ENCODE assay signal across 8 cellular contexts in the genomic region with DNA sequence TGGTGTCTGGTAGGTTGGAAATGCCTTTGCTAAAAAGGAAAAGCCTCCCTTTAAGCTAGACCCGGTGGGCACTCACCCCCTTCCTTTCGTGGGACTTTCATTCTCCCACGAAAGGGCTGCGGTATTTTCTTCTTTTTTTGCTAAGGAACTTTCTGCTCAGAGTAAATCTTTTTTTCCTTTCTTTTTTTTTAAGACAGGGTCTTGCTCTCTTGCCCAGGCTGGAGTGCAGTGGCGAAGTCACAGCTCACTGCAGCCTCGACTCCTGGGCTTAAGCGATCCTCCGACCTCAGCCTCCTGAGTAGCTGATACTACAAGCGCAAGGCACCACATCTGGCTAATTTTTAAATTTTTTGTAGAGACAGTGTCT. TPM values are rescaled to one million over a fixed set of nuclear protein-coding genes. Genes with fewer than 3 reads are reported as not detected.
DNase-seq lines count a peak whose midpoint lies in the region; ATAC-seq and TF ChIP-seq lines count a peak whose summit lies in the region.

No MANE protein-coding gene starts in this region.

- no peak overlapping the region for H3K27ac Mint-ChIP-seq in nephron progenitor cell

- H3K9ac ChIP-seq in HUES64 (ENCODE audit: low read depth, low read length) = no peak overlapping the region
- no peak overlapping the region for H3K9ac ChIP-seq in colonic mucosa (ENCODE audit: low read depth in 2 of 2, low read length in 2 of 2)

- no peak for ATAC-seq in GM21381 (IDR thresholded peaks at IDR 0.05; ENCODE audit: unreplicated experiment)

- POLR2A ChIA-PET in AG04449 (lab: Yijun Ruan, JAX) = interaction anchor here (0.7 to 2.0 kb wide), 5 partner anchors 25 to 179 kb away, joined by 3 to 10 read pairs (median 5); no protein-coding TSS in a partner anchor

- CTCF ChIA-PET in AG04449 (lab: Yijun Ruan, JAX) = interaction anchor here (0.6 to 11.8 kb wide), 35 partner anchors 11 to 400 kb away, joined by 3 to 191 read pairs (median 7); a partner anchor contains a TSS

- 0 out of 2 replicates have a peak, but pooled peaks cover 5% of the 10 kb centered on the region for H3K4me1 ChIP-seq in HUES64 (ENCODE audit: insufficient read depth, low read length)
- H3K4me1 ChIP-seq in colonic mucosa = no peaks in the 10 kb centered on the region

- no peak for TF ChIP-seq CTCF in AG04449 (IDR thresholded peaks at IDR 0.05; ENCODE audit: insufficient read depth, low read length, missing control alignments)
- TF ChIP-seq CTCF in colonic mucosa (IDR thresholded peaks at IDR 0.05) = no peak
- TF ChIP-seq CTCF in nephron progenitor cell (IDR thresholded peaks at IDR 0.05) = no peak

- no peaks in the 10 kb centered on the region for H3K9me3 Mint-ChIP-seq in nephron progenitor cell

- peaks cover under 1% of the 10 kb centered on the region for H3K36me3 Mint-ChIP-seq in nephron progenitor cell (ENCODE audit: low read depth)

- H3K27me3 ChIP-seq in HUES64 (ENCODE audit: insufficient read depth, low read length) (peaks cover 6% of the 10 kb centered on the region), colonic mucosa (no peaks in the 10 kb centered on the region)

- no peaks in the 10 kb centered on the region for H3K9me3 ChIP-seq in HUES64 (ENCODE audit: insufficient read depth, low read depth, low read length)
- H3K9me3 ChIP-seq in colonic mucosa = no peaks in the 10 kb centered on the region

- H3K36me3 ChIP-seq in HUES64 (ENCODE audit: insufficient read depth, low read length) = no peaks in the 10 kb centered on the region; the same call in 1 of the 2 replicates
- H3K36me3 ChIP-seq in colonic mucosa = no peaks in the 10 kb centered on the region

- H3K27ac ChIP-seq in HUES64 (ENCODE audit: low read depth, low read length) = no peak overlapping the region
- H3K27ac ChIP-seq in colonic mucosa = peak overlapping the region; percentile 73

- H3K4me3 ChIP-seq in AG04449 (ENCODE audit: low read depth, low read length) = peak overlapping the region; percentile 55
- H3K4me3 ChIP-seq in HUES64 (ENCODE audit: low read length) = peak overlapping the region; percentile 62; the same call in 1 of the 2 replicates
- peak overlapping the region; percentile 46 for H3K4me3 ChIP-seq in colonic mucosa

- H3K4me1 Mint-ChIP-seq in nephron progenitor cell = peaks cover 33% of the 10 kb centered on the region

- H3K4me3 Mint-ChIP-seq in nephron progenitor cell = peak overlapping the region; percentile 82

- 68% methylated on average over 9 of the region's 9 CpGs for WGBS in HUES64

- intact Hi-C loops in colonic mucosa (cut with DNase I) = loop anchor here (5.0 kb wide), 2 partner anchors 33 to 63 kb away; a partner anchor contains a TSS

- DNase-seq in AG04449 (ENCODE audit: low read depth, low spot score) = no peak
- DNase-seq in colonic mucosa = no peak
- no peak for DNase-seq in nephron progenitor cell
- no peak for DNase-seq in NCI-H69 (lab: John Stamatoyannopoulos, UW)
- no peak for DNase-seq in NCI-H510A (lab: John Stamatoyannopoulos, UW)
- DNase-seq in NCI-H2171 treated with DMSO at 0.1 percent for 48 hours (lab: John Stamatoyannopoulos, UW) = no peak

- peaks cover 17% of the 10 kb centered on the region for H3K27me3 Mint-ChIP-seq in nephron progenitor cell (ENCODE audit: low read depth, poor library complexity)

RNA-seq across cellular contexts. Expression of a gene that starts 4.0 kb away (rescaled TPM):
- polyA plus RNA-seq in HUES64 (2013, experiment 1 of 2) = not detected
- polyA plus RNA-seq in HUES64 (2013, experiment 2 of 2) = not detected
- 1 to 10 TPM in 1 of 2 donors, under 1 TPM in 1; 0.40 to 1.0 TPM for total RNA-seq in colonic mucosa

RNA-seq across cellular contexts. Expression of a gene that starts 11.1 kb away (rescaled TPM):
- 13.1 TPM for polyA plus RNA-seq in HUES64 (2013, experiment 1 of 2)
- polyA plus RNA-seq in HUES64 (2013, experiment 2 of 2) = 11.8 TPM
- 10 to 100 TPM; 24.4 to 27.7 TPM for total RNA-seq in colonic mucosa

RNA-seq across cellular contexts. Expression of a gene that starts 25.9 kb away (rescaled TPM):
- 33.6 TPM for polyA plus RNA-seq in HUES64 (2013, experiment 1 of 2)
- polyA plus RNA-seq in HUES64 (2013, experiment 2 of 2) = 34.7 TPM
- 100 to 1,000 TPM in 1 of 2 donors, 10 to 100 TPM in 1; 70.9 to 146 TPM for total RNA-seq in colonic mucosa

RNA-seq across cellular contexts. Expression of a gene that starts 34.0 kb away (rescaled TPM):
- 29.1 TPM for polyA plus RNA-seq in HUES64 (2013, experiment 1 of 2)
- polyA plus RNA-seq in HUES64 (2013, experiment 2 of 2) = 34.5 TPM
- total RNA-seq in colonic mucosa = 100 to 1,000 TPM; 109 to 131 TPM

RNA-seq across cellular contexts. Expression of a gene that starts 41.9 kb away (rescaled TPM):
- polyA plus RNA-seq in HUES64 (2013, experiment 1 of 2) = 52.9 TPM
- 55.6 TPM for polyA plus RNA-seq in HUES64 (2013, experiment 2 of 2)
- total RNA-seq in colonic mucosa = 100 to 1,000 TPM; 129 to 140 TPM
